Comparison of ENCODE assay signal across 1 cellular context in the genomic region with DNA sequence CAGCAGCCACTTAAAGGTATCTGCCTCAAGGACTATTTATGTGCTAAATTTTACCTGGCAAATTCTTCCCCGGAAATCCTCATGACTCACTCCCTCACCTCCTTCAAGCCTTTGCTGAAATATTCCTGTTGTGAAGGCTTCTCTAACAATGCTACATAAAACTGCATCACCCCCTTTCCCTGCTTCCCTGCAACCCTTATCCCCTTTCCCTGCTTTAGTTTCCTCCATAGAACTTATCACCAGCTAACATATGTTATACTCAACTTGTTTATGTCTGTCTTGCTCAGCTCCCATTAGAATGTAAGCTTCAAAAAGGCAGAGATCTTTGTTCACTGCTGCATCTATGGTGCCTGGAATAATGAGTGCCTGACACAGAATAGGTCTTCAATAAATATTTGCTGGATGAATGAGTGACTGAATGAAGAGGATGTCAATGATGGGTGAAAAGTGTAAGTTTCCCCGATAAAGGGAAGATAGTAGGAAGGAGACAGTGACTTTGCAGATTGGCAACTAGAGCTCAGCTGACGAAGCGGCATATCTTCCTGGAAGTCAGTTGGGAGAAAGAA.
TF ChIP-seq lines count a peak whose summit lies in the region.

No MANE protein-coding gene starts in this region.

TF ChIP-seq in H1, 55 proteins besides CTCF, POLR2A, EP300 and RAD21:
- no peak for TF ChIP-seq SP4 (IDR thresholded peaks at IDR 0.05; ENCODE audit: low read length)
- no peak for TF ChIP-seq RBBP5 (IDR thresholded peaks at IDR 0.05; ENCODE audit: borderline replicate concordance, low read depth, low read length)
- no peak for TF ChIP-seq TAF1 (IDR thresholded peaks at IDR 0.05; ENCODE audit: low read depth, low read length)
- TF ChIP-seq E2F6 (IDR thresholded peaks at IDR 0.05), result no peak
- TF ChIP-seq RNF2 (IDR thresholded peaks at IDR 0.05; ENCODE audit: borderline replicate concordance, low read depth, low read length, missing control alignments, poor library complexity, severe bottlenecking), result no peak
- 0 out of 2 replicates have a peak, but pooled peaks have one; percentile 12 for TF ChIP-seq JUND (IDR thresholded peaks at IDR 0.05; ENCODE audit: low read length)
- TF ChIP-seq CREB1 (IDR thresholded peaks at IDR 0.05), result no peak
